In the genomic region with DNA sequence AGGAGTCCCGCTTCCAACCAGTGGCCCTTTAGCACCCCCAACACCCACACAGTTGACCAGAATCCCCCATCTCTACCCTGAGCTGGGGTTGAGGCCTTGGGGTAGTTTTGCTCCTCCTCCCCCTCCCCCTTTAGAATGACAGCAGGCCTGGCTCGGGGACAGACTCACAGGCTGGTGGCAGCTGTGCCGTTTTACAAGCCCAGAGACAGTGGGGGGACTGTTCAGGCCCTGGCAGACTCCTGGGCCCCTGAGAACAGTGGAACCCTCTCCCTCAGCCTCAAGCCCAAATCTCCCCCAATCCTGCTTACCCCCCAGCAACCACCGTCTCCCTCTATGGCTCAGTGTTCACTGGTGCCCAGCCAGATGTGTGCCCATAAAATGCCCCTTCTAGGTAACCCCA, we compare ENCODE assay signal across 1 cellular context.
TF ChIP-seq lines count a peak whose summit lies in the region.

No MANE protein-coding gene starts in this region.

TF ChIP-seq in H1, 55 proteins besides CTCF, POLR2A, EP300 and RAD21:
- no peak for TF ChIP-seq GABPA (IDR thresholded peaks at IDR 0.05; ENCODE audit: borderline replicate concordance, insufficient read depth, low read length)
- TF ChIP-seq HDAC2 (IDR thresholded peaks at IDR 0.05; ENCODE audit: borderline replicate concordance in 1 of 2, low read depth in 2 of 2, low read length in 2 of 2): no peak
- no peak for TF ChIP-seq SP2 (IDR thresholded peaks at IDR 0.05; ENCODE audit: low read length)
- TF ChIP-seq MAFK (IDR thresholded peaks at IDR 0.05; ENCODE audit: low read depth, low read length): no peak
- TF ChIP-seq SIRT6 (IDR thresholded peaks at IDR 0.05; ENCODE audit: low read length): no peak
- TF ChIP-seq ZNF274 (IDR thresholded peaks at IDR 0.05; ENCODE audit: borderline replicate concordance, extremely low read depth, low read length): no peak
- TF ChIP-seq CBX5 (IDR thresholded peaks at IDR 0.05; ENCODE audit: low read depth, low read length): no peak
- TF ChIP-seq, protein P1, sequence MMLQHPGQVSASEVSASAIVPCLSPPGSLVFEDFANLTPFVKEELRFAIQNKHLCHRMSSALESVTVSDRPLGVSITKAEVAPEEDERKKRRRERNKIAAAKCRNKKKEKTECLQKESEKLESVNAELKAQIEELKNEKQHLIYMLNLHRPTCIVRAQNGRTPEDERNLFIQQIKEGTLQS (IDR thresholded peaks at IDR 0.05; ENCODE audit: insufficient read depth, low read depth, low read length): no peak
- no peak for TF ChIP-seq CTBP2 (IDR thresholded peaks at IDR 0.05; ENCODE audit: borderline replicate concordance, insufficient read depth, insufficient read length, low read length)
- no peak for TF ChIP-seq RFX5 (IDR thresholded peaks at IDR 0.05; ENCODE audit: borderline replicate concordance, low read depth, low read length)
- TF ChIP-seq, protein P2, sequence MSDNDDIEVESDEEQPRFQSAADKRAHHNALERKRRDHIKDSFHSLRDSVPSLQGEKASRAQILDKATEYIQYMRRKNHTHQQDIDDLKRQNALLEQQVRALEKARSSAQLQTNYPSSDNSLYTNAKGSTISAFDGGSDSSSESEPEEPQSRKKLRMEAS (IDR thresholded peaks at IDR 0.05): no peak
- TF ChIP-seq BCL11A (IDR thresholded peaks at IDR 0.05; ENCODE audit: low read depth in 2 of 2, low read length in 2 of 2): no peak
- no peak for TF ChIP-seq TCF12 (IDR thresholded peaks at IDR 0.05; ENCODE audit: low read depth, low read length)
- TF ChIP-seq JUND (IDR thresholded peaks at IDR 0.05; ENCODE audit: low read length): no peak
- no peak for TF ChIP-seq ASH2L (IDR thresholded peaks at IDR 0.05; ENCODE audit: low read length)
- no peak for TF ChIP-seq TAF7 (optimal IDR thresholded peaks at IDR 0.05; ENCODE audit: borderline replicate concordance, low read depth, low read length)
- TF ChIP-seq SUZ12 (IDR thresholded peaks at IDR 0.05; ENCODE audit: low read length): no peak
- no peak for TF ChIP-seq SP1 (IDR thresholded peaks at IDR 0.05; ENCODE audit: low read depth, low read length)
